Comparison of ENCODE assay signal across 1 cellular context in the genomic region with DNA sequence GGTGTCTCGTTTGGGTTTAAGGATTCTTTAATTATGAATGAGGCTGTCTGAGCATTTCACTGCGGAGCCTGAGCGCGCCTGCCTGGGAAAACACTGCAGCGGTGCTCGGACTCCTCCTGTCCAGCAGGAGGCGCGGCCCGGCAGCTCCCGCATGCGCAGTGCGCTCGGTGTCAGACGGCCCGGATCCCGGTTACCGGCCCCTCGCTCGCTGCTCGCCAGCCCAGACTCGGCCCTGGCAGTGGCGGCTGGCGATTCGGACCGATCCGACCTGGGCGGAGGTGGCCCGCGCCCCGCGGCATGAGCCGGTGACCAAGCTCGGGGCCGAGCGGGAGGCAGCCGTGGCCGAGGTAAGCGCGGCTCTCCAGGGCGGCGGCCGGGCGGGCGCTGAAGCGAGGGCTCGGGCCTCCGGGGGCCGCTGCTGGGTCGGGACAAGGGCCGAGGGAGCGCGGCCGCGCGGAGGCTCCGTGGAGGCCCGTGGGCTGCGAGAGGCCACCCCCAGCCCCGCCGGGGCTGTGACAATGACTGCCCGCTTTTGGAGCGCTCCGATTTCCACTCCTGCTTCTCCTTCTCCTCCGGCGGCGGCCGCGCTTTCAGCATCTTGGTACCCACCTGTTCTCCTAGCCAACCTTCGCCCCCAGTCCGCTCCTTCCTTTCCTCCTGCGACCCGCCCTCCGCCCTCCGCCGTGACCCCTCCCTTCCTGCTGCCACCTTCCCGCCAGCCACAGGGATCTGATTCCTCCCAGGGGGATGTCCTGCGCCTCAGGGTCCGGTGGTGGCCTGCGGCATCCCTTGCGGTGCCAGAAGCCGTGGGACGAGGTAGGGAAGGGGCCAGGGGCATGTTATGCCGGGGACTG.
TF ChIP-seq lines count a peak whose summit lies in the region.

A gene (plus strand): TSS at position 173 of the 854 bp plus-strand sequence. CDS start 12,035 bp downstream, outside the sequence.

TF ChIP-seq in GM12878, 131 proteins besides CTCF, POLR2A, EP300 and RAD21 (continued from another document):
- TF ChIP-seq TAF1 (IDR thresholded peaks at IDR 0.05; ENCODE audit: borderline replicate concordance, low read depth, low read length) (peak; percentile 19; the same call in 1 of the 2 replicates), ATF7 (IDR thresholded peaks at IDR 0.05; ENCODE audit: low read depth) (no peak), IKZF1 (conservative IDR thresholded peaks at IDR 0.05) (peak; percentile 78), ZSCAN29 (IDR thresholded peaks at IDR 0.05) (peak; percentile 39; the same call in 1 of the 2 replicates), SP1 (IDR thresholded peaks at IDR 0.05; ENCODE audit: low read depth, low read length) (no peak), NRF1 (conservative IDR thresholded peaks at IDR 0.05; ENCODE audit: low read depth, low read length) (peak; percentile 80), ZNF207 (IDR thresholded peaks at IDR 0.05; ENCODE audit: borderline replicate concordance) (peak; percentile 87; the same call in 1 of the 2 replicates), SMARCA5 (IDR thresholded peaks at IDR 0.05) (peak; percentile 90; the same call in 1 of the 2 replicates), POU2F2 (IDR thresholded peaks at IDR 0.05; ENCODE audit: borderline replicate concordance, low read depth, low read length) (peak; percentile 47; the same call in 1 of the 3 replicates), MEF2A (IDR thresholded peaks at IDR 0.05; ENCODE audit: insufficient read depth, low read depth, low read length) (no peak), YY1 (IDR thresholded peaks at IDR 0.05; ENCODE audit: low read depth, low read length) (0 out of 2 replicates have a peak, but pooled peaks have one; percentile 15), GATAD2B (conservative IDR thresholded peaks at IDR 0.05; ENCODE audit: low read depth) (peak; percentile 90), KLF5 (IDR thresholded peaks at IDR 0.05; ENCODE audit: partially characterized antibody) (no peak), RB1 (IDR thresholded peaks at IDR 0.05; ENCODE audit: borderline replicate concordance) (peak; percentile 76; the same call in 1 of the 2 replicates), POLR2AphosphoS5 (IDR thresholded peaks at IDR 0.05; ENCODE audit: low read length) (0 out of 2 replicates have a peak, but pooled peaks have one; percentile 26), BCL11A (IDR thresholded peaks at IDR 0.05; ENCODE audit: low read depth, low read length) (no peak), IRF4 (IDR thresholded peaks at IDR 0.05; ENCODE audit: low read depth, low read length) (0 out of 2 replicates have a peak, but pooled peaks have one; percentile 12), MXI1 (IDR thresholded peaks at IDR 0.05; ENCODE audit: low read depth, low read length) (no peak), DPF2 (IDR thresholded peaks at IDR 0.05) (peak; percentile 91), NR2F1 (conservative IDR thresholded peaks at IDR 0.05) (peak; percentile 57; the same call in 1 of the 2 replicates), FOS (IDR thresholded peaks at IDR 0.05; ENCODE audit: borderline replicate concordance, extremely low read depth, insufficient read length) (no peak), BHLHE40 (IDR thresholded peaks at IDR 0.05; ENCODE audit: borderline replicate concordance in 1 of 2, low read depth in 2 of 2, low read length in 1 of 2) (peak in 1 of 2 experiments; percentile 38; a peak in 2 of 4 replicates), LARP7 (IDR thresholded peaks at IDR 0.05) (peak; percentile 95), BACH1 (IDR thresholded peaks at IDR 0.05; ENCODE audit: borderline replicate concordance) (peak; percentile 85)
- TF ChIP-seq, protein P1, sequence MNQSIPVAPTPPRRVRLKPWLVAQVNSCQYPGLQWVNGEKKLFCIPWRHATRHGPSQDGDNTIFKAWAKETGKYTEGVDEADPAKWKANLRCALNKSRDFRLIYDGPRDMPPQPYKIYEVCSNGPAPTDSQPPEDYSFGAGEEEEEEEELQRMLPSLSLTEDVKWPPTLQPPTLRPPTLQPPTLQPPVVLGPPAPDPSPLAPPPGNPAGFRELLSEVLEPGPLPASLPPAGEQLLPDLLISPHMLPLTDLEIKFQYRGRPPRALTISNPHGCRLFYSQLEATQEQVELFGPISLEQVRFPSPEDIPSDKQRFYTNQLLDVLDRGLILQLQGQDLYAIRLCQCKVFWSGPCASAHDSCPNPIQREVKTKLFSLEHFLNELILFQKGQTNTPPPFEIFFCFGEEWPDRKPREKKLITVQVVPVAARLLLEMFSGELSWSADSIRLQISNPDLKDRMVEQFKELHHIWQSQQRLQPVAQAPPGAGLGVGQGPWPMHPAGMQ (IDR thresholded peaks at IDR 0.05; ENCODE audit: borderline replicate concordance), result no peak
- TF ChIP-seq, protein P2, sequence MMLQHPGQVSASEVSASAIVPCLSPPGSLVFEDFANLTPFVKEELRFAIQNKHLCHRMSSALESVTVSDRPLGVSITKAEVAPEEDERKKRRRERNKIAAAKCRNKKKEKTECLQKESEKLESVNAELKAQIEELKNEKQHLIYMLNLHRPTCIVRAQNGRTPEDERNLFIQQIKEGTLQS (IDR thresholded peaks at IDR 0.05; ENCODE audit: borderline replicate concordance, extremely low read depth, low read depth, low read length), result peak; percentile 40; the same call in 1 of the 2 replicates
- TF ChIP-seq, protein P3, sequence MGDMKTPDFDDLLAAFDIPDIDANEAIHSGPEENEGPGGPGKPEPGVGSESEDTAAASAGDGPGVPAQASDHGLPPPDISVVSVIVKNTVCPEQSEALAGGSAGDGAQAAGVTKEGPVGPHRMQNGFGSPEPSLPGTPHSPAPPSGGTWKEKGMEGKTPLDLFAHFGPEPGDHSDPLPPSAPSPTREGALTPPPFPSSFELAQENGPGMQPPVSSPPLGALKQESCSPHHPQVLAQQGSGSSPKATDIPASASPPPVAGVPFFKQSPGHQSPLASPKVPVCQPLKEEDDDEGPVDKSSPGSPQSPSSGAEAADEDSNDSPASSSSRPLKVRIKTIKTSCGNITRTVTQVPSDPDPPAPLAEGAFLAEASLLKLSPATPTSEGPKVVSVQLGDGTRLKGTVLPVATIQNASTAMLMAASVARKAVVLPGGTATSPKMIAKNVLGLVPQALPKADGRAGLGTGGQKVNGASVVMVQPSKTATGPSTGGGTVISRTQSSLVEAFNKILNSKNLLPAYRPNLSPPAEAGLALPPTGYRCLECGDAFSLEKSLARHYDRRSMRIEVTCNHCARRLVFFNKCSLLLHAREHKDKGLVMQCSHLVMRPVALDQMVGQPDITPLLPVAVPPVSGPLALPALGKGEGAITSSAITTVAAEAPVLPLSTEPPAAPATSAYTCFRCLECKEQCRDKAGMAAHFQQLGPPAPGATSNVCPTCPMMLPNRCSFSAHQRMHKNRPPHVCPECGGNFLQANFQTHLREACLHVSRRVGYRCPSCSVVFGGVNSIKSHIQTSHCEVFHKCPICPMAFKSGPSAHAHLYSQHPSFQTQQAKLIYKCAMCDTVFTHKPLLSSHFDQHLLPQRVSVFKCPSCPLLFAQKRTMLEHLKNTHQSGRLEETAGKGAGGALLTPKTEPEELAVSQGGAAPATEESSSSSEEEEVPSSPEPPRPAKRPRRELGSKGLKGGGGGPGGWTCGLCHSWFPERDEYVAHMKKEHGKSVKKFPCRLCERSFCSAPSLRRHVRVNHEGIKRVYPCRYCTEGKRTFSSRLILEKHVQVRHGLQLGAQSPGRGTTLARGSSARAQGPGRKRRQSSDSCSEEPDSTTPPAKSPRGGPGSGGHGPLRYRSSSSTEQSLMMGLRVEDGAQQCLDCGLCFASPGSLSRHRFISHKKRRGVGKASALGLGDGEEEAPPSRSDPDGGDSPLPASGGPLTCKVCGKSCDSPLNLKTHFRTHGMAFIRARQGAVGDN (IDR thresholded peaks at IDR 0.05), result peak; percentile 44; the same call in 1 of the 2 replicates
- TF ChIP-seq, protein P4, sequence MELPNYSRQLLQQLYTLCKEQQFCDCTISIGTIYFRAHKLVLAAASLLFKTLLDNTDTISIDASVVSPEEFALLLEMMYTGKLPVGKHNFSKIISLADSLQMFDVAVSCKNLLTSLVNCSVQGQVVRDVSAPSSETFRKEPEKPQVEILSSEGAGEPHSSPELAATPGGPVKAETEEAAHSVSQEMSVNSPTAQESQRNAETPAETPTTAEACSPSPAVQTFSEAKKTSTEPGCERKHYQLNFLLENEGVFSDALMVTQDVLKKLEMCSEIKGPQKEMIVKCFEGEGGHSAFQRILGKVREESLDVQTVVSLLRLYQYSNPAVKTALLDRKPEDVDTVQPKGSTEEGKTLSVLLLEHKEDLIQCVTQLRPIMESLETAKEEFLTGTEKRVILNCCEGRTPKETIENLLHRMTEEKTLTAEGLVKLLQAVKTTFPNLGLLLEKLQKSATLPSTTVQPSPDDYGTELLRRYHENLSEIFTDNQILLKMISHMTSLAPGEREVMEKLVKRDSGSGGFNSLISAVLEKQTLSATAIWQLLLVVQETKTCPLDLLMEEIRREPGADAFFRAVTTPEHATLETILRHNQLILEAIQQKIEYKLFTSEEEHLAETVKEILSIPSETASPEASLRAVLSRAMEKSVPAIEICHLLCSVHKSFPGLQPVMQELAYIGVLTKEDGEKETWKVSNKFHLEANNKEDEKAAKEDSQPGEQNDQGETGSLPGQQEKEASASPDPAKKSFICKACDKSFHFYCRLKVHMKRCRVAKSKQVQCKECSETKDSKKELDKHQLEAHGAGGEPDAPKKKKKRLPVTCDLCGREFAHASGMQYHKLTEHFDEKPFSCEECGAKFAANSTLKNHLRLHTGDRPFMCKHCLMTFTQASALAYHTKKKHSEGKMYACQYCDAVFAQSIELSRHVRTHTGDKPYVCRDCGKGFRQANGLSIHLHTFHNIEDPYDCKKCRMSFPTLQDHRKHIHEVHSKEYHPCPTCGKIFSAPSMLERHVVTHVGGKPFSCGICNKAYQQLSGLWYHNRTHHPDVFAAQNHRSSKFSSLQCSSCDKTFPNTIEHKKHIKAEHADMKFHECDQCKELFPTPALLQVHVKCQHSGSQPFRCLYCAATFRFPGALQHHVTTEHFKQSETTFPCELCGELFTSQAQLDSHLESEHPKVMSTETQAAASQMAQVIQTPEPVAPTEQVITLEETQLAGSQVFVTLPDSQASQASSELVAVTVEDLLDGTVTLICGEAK (IDR thresholded peaks at IDR 0.05; ENCODE audit: borderline replicate concordance), result 0 out of 2 replicates have a peak, but pooled peaks have one; percentile 17
